ENCODE assay signal across 7 cellular contexts in the genomic region with DNA sequence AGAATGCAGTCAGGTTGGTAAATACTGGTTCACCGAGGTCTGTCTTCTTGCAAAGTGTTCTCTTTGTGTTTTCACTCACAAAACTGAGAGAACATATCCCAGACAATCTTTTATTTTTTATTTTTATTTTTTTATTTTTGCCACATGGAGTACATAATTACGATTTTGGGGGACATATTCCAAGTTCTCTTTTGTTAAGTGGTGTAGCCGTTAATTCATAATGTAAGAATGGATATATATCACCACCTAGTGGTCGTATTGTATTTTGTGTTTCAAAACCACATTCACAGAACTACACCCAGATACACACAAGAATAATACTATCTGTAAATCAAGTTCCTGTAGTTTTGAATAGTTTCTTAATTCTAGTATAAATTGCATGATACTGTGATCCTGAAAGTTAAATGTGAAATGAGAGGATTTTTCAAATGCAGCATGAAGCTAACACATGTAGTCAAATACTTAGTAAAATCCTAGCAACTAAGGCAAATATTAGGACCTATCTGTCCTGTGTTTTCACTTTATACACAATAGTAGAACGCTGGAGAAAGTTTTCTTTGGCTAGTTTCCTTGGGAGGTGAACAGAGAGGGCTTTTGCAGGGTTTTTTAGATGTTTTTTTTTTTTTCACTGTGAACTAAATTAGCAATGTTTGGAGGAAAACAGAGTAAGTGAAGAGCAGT.
DNase-seq lines count a peak whose midpoint lies in the region; ATAC-seq and TF ChIP-seq lines count a peak whose summit lies in the region.

No MANE protein-coding gene starts in this region.

- ATAC-seq in left lobe of liver (peak; percentile 86), GM21786 (IDR thresholded peaks at IDR 0.05; ENCODE audit: unreplicated experiment) (no peak)

- no peaks in the 10 kb centered on the region for H3K27me3 Mint-ChIP-seq in MCF 10A (ENCODE audit: insufficient read depth, unreplicated experiment)

- H3K4me3 Mint-ChIP-seq in MCF 10A (ENCODE audit: unreplicated experiment) = no peak overlapping the region

- DNase-seq in GM10248 (ENCODE audit: extremely low spot score) (peak; percentile 17), HEK293T (ENCODE audit: extremely low spot score) (peak; percentile 20), NCI-H2227 (lab: John Stamatoyannopoulos, UW; ENCODE audit: unreplicated experiment) (peak; percentile 40), MCF 10A (ENCODE audit: unreplicated experiment) (peak; percentile 58), left lobe of liver (ENCODE audit: low spot score) (no peak), epidermal melanocyte (ENCODE audit: insufficient read length, low spot score) (no peak)

- no peak overlapping the region for H3K27ac Mint-ChIP-seq in MCF 10A (ENCODE audit: low read depth, unreplicated experiment)

- intact Hi-C loops in MCF 10A (cut with micrococcal nuclease) = loop anchor here (1.0 to 2.0 kb wide), 4 partner anchors 90 to 1207 kb away; no protein-coding TSS in a partner anchor

- peaks cover 27% of the 10 kb centered on the region for H3K4me1 Mint-ChIP-seq in MCF 10A (ENCODE audit: insufficient read depth, unreplicated experiment)

- POLR2A ChIA-PET in GM10248 (lab: Yijun Ruan, JAX) = no interaction called here
- POLR2A ChIA-PET in HEK293T (lab: Yijun Ruan, JAX) = no interaction called here
- POLR2A ChIA-PET in MCF 10A (lab: Yijun Ruan, JAX) = interaction anchor here (0.9 to 1.3 kb wide), 2 partner anchors 90 to 91 kb away, joined by 3 to 4 read pairs; no protein-coding TSS in a partner anchor

- CTCF ChIA-PET in GM10248 (lab: Yijun Ruan, JAX) (interaction anchor here (0.7 to 9.1 kb wide), 8 partner anchors 11 to 1248 kb away, joined by 3 to 102 read pairs (median 3); no protein-coding TSS in a partner anchor), HEK293T (lab: Yijun Ruan, JAX) (interaction anchor here (0.6 kb wide), 1 partner anchor 93 kb away, joined by 3 read pairs; the partner anchor contains the start of gene VCAN), MCF 10A (lab: Yijun Ruan, JAX) (interaction anchor here (0.6 to 5.3 kb wide), 23 partner anchors 9 to 1253 kb away, joined by 3 to 45 read pairs (median 3); no protein-coding TSS in a partner anchor)

- peak; percentile 67 for TF ChIP-seq CTCF in GM10248 (IDR thresholded peaks at IDR 0.05; ENCODE audit: control extremely low read depth, extremely low read depth, low read depth, missing control alignments)
- peak; percentile 51 for TF ChIP-seq CTCF in MCF 10A (IDR thresholded peaks at IDR 0.05; ENCODE audit: unreplicated experiment)

- no TSS peak for BruUV-seq in MCF 10A (replicated peaks; lab: Mats Ljungman, UMichigan)

- H3K36me3 Mint-ChIP-seq in MCF 10A (ENCODE audit: insufficient read depth, unreplicated experiment) = peaks cover 10% of the 10 kb centered on the region

- no peaks in the 10 kb centered on the region for H3K9me3 Mint-ChIP-seq in MCF 10A (ENCODE audit: unreplicated experiment)

TF ChIP-seq in HEK293T, 16 proteins besides CTCF, POLR2A, EP300 and RAD21:
- TF ChIP-seq BHLHE40 (IDR thresholded peaks at IDR 0.05; ENCODE audit: borderline replicate concordance) (no peak), FOXA1 (IDR thresholded peaks at IDR 0.05) (no peak), FOXK2 (IDR thresholded peaks at IDR 0.05) (no peak), CTBP1 (IDR thresholded peaks at IDR 0.05; ENCODE audit: borderline replicate concordance) (no peak), FOXM1 (IDR thresholded peaks at IDR 0.05; ENCODE audit: borderline replicate concordance) (no peak), SP1 (IDR thresholded peaks at IDR 0.05) (no peak), ZNF384 (IDR thresholded peaks at IDR 0.05) (no peak), LEF1 (IDR thresholded peaks at IDR 0.05; ENCODE audit: borderline replicate concordance) (no peak), NFRKB (IDR thresholded peaks at IDR 0.05) (no peak), SUZ12 (IDR thresholded peaks at IDR 0.05) (no peak), TARDBP (IDR thresholded peaks at IDR 0.05) (no peak), PKNOX1 (IDR thresholded peaks at IDR 0.05) (no peak), HDGF (IDR thresholded peaks at IDR 0.05; ENCODE audit: borderline replicate concordance) (no peak), ARNT (IDR thresholded peaks at IDR 0.05) (no peak), ELF4 (IDR thresholded peaks at IDR 0.05) (no peak), L3MBTL2 (conservative IDR thresholded peaks at IDR 0.05) (no peak)

Comparison
In these comparisons a context has a peak if more than half of its experiments do, and no peak if none do; other contexts are left out.
1. DNase-seq: peak in GM10248 (single experiment), HEK293T (single experiment), NCI-H2227 (single experiment) and MCF 10A (single experiment); none in left lobe of liver (single experiment) and epidermal melanocyte (single experiment).